In genomic region chr1:184322253-184322652, GRCh38 we compare ENCODE assay signal across 24 cellular contexts.
"Had no signal": no experiment of that assay in that cellular context is flagged by ENCODE, and none has a peak within 500 bp of the region (broad histone marks: within the 10 kb centered on the region; RNA-seq: fewer than 3 reads in every experiment).

No MANE protein-coding gene starts in this region.

- H3K27me3 ChIP-seq: SJSA1 had no signal

- H3K4me1 Mint-ChIP-seq: IgD-negative memory B cell had no signal

- H3K9me3 Mint-ChIP-seq: IgD-negative memory B cell had no signal

- H3K4me3 ChIP-seq: K562, SJSA1, SK-N-MC had no signal

- H3K27ac Mint-ChIP-seq: IgD-negative memory B cell had no signal

- H3K4me1 ChIP-seq: SJSA1 had no signal

- H3K36me3 ChIP-seq: SJSA1 had no signal

- H3K9me3 ChIP-seq: SJSA1 had no signal

- H3K4me3 Mint-ChIP-seq: IgD-negative memory B cell had no signal

- H3K36me3 Mint-ChIP-seq: IgD-negative memory B cell had no signal

- H3K4me2 ChIP-seq: KMS-11 had no signal

- ATAC-seq: K562, Panc1, PC-3 had no signal

- H3K27ac ChIP-seq: HL-60, KMS-11, SJSA1, SK-N-MC had no signal

- DNase-seq: Kasumi-1, MM.1S, NCI-H1092 treated with DMSO at 0.1 percent for 48 hours, NCI-H1436, NCI-H187 treated with DMSO at 0.1 percent for 48 hours, NCI-H2081, NCI-H2107, NCI-H226, NCI-H446, NCI-H510A, NCI-H524 treated with DMSO at 0.1 percent for 48 hours, NCI-H69, NCI-H774, PC-3, Right ventricle myocardium superior, RPMI8226, SIG-M5 had no signal
